8 cellular contexts compared by ENCODE assay signal in the genomic region with DNA sequence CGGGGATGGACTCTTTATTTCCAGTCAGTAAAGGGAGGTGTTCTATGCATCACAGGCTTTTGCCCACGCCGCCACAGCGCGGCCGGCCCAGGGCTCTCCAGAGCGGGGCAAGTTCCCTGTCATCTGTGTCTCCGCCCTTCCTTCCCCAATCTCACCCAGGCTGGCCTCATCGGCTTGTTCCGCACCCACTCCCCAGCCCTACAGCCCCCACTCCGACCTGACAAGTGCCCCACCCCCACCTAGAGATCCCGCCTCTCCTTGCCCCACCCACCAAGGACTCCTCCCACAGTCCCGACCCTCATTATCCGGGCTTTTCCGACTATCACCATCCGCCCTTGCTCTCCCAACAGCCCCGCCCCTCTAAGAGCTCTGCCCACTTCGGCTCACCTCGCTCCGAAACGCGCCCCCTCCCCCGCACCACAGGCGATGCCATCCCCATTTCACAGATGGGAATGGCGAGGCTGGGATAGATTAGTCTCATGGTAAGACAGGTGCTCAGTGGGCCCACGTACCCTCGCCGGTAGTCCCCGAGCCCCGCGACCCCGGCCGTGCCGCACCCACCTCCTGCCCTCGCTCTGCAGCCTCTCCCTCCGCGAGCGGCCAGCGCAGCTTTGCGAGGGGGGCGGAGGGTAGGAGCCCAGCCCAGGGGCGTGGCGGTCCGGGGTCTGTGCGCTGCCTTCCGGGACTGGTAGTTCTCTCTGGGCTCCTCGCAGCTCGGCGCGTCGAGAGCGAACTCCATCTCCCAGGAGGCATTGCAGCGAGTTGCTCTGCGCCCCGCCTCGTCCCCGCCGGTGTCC. TPM values are rescaled to one million over a fixed set of nuclear protein-coding genes. Genes with fewer than 3 reads are reported as not detected.
DNase-seq lines count a peak whose midpoint lies in the region; ATAC-seq and TF ChIP-seq lines count a peak whose summit lies in the region.

A gene with protein sequence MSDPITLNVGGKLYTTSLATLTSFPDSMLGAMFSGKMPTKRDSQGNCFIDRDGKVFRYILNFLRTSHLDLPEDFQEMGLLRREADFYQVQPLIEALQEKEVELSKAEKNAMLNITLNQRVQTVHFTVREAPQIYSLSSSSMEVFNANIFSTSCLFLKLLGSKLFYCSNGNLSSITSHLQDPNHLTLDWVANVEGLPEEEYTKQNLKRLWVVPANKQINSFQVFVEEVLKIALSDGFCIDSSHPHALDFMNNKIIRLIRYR (minus strand): TSS at position 615 of the 797 bp plus-strand sequence. CDS start 14,072 bp downstream, outside the sequence.

- H3K4me3 ChIP-seq in IMR-90 (ENCODE audit: insufficient read depth, low read depth, low read length) (peak within 1 kb of the TSS; percentile 94), OCI-LY7 (ENCODE audit: low read depth, low read length, poor library complexity, severe bottlenecking) (peak within 1 kb of the TSS; percentile 79)

- peak within 1 kb of the TSS; percentile 53 for H3K18ac ChIP-seq in IMR-90 (ENCODE audit: low read depth, low read length)

- H2BK5ac ChIP-seq in IMR-90 (ENCODE audit: low read depth, low read length, poor library complexity, severe bottlenecking): peak within 1 kb of the TSS; percentile 80

- peaks cover 32% of the 10 kb centered on the region for H4K20me1 ChIP-seq in IMR-90 (ENCODE audit: insufficient read depth, low read length)
- H4K20me1 ChIP-seq in OCI-LY7 (ENCODE audit: insufficient read depth, low read length): no peaks in the 10 kb centered on the region

- H2BK120ac ChIP-seq in IMR-90 (ENCODE audit: low read depth, low read length): peak within 1 kb of the TSS; percentile 57

- no peak for TF ChIP-seq RAD21 in IMR-90 (IDR thresholded peaks at IDR 0.05; ENCODE audit: low read length)

- peak within 1 kb of the TSS; percentile 80 for H3K23ac ChIP-seq in IMR-90 (ENCODE audit: low read depth, low read length)

- peak within 1 kb of the TSS; percentile 86 for H4K91ac ChIP-seq in IMR-90 (ENCODE audit: insufficient read depth, low read depth, low read length)

- dilution Hi-C loops in IMR-90 (cut with HindIII; ENCODE audit: low sequenced_read_pairs, unreplicated experiment): no loop called here

- WGBS in IMR-90 (ENCODE audit: extremely low coverage in 2 of 2, insufficient read length in 1 of 2), 2 experiments: 0% methylated on average over 36 of the region's 58 CpGs; no CpG with 5 or more reads in 1 of the 2 experiments

- no TSS peak for BruUV-seq in IMR-90 (replicated peaks; lab: Mats Ljungman, UMichigan)
- no TSS peak for BruUV-seq in OCI-LY7 (replicated peaks; lab: Mats Ljungman, UMichigan)

- peak within 1 kb of the TSS; percentile 59 for H4K5ac ChIP-seq in IMR-90 (ENCODE audit: low read depth, low read length)

- DNase-seq in DMS114 treated with DMSO at 0.1 percent for 48 hours (lab: John Stamatoyannopoulos, UW; ENCODE audit: unreplicated experiment) (peak; percentile 85), IMR-90 (peak; percentile 96), OCI-LY7 (ENCODE audit: low spot score) (peak; percentile 95), activated T-cell treated with anti-CD3 and anti-CD28 coated beads for 24 hours (ENCODE audit: low read depth) (peak; percentile 86), epidermal melanocyte (ENCODE audit: insufficient read length, low spot score) (peak; percentile 98), middle frontal gyrus (ENCODE audit: extremely low spot score, low spot score) (peak; percentile 96)
- DNase-seq in stimulated activated CD8-positive, alpha-beta memory T cell treated with anti-CD3 and anti-CD28 coated beads, Interleukin-2, amount 100 ng/mL, for 1 hour (ENCODE audit: low read depth in 2 of 2): peak; percentile 77 to 82

- peak within 1 kb of the TSS; percentile 80 for H3K9ac ChIP-seq in IMR-90 (ENCODE audit: low read depth, low read length)

- CTCF ChIA-PET in IMR-90 (lab: Yijun Ruan, JAX) (interaction anchor here (0.7 to 1.9 kb wide), 2 partner anchors 39 to 288 kb away, joined by 5 to 6 read pairs; no protein-coding TSS in a partner anchor), OCI-LY7 (lab: Charles Lee; ENCODE audit: unreplicated experiment) (interaction anchor here (0.8 to 1.0 kb wide), 2 partner anchors 40 to 58 kb away, joined by 3 read pairs; no protein-coding TSS in a partner anchor)

- H3K36me3 ChIP-seq in IMR-90 (ENCODE audit: control insufficient read depth, insufficient read depth, low read length) (no peaks in the 10 kb centered on the region), OCI-LY7 (ENCODE audit: insufficient read depth, low read length) (no peaks in the 10 kb centered on the region)

- peaks cover 25% of the 10 kb centered on the region for H3K9me1 ChIP-seq in IMR-90 (ENCODE audit: insufficient read depth, low read length)

- in situ Hi-C loops in IMR-90 (cut with MboI; ENCODE audit: low sequenced_read_pairs): no loop called here

- H3K14ac ChIP-seq in IMR-90 (replicated peaks; ENCODE audit: low read depth, low read length): peak within 1 kb of the TSS; percentile 87

- no peaks in the 10 kb centered on the region for H3K9me2 ChIP-seq in OCI-LY7 (ENCODE audit: insufficient read depth, low read length)

- peak within 1 kb of the TSS; percentile 99 for H2AK9ac ChIP-seq in IMR-90 (replicated peaks; ENCODE audit: low read depth, low read length, poor library complexity)

- peaks cover 51 to 83% of the 10 kb centered on the region in 2 experiments for H3K79me1 ChIP-seq in IMR-90 (ENCODE audit: low read depth in 1 of 2, low read length in 2 of 2)

- peak within 1 kb of the TSS; percentile 92 for H2AK5ac ChIP-seq in IMR-90 (ENCODE audit: low read depth, low read length)

- 0 out of 2 replicates have a peak within 1 kb of the TSS, but pooled peaks have one; percentile 40 for H3K56ac ChIP-seq in IMR-90 (ENCODE audit: extremely low read depth, insufficient read depth, low read length)

- H3K4me2 ChIP-seq in IMR-90 (ENCODE audit: low read depth, low read length) (peak within 1 kb of the TSS; percentile 97), OCI-LY7 (ENCODE audit: low read length) (peak within 1 kb of the TSS; percentile 84)

- no peaks in the 10 kb centered on the region for H3K79me2 ChIP-seq in OCI-LY7 (ENCODE audit: insufficient read depth, low read depth, low read length)

- H3K4ac ChIP-seq in IMR-90 (ENCODE audit: low read depth, low read length): peak within 1 kb of the TSS; percentile 93

- no peak for TF ChIP-seq CTCF in IMR-90 (conservative IDR thresholded peaks at IDR 0.05; ENCODE audit: low read depth, low read length)
- TF ChIP-seq CTCF in OCI-LY7 (conservative IDR thresholded peaks at IDR 0.05; ENCODE audit: low read length): no peak

- no peaks in the 10 kb centered on the region for H3K27me3 ChIP-seq in IMR-90 (ENCODE audit: control insufficient read depth, insufficient read depth, low read length)

- POLR2A ChIA-PET in IMR-90 (lab: Charles Lee; ENCODE audit: unreplicated experiment): no interaction called here
- POLR2A ChIA-PET in OCI-LY7 (lab: Charles Lee): interaction anchor here (0.8 to 2.2 kb wide), 3 partner anchors 37 to 193 kb away, joined by 3 to 5 read pairs (median 4); partner anchors contain the start of gene ALG8

- TF ChIP-seq POLR2A in IMR-90 (IDR thresholded peaks at IDR 0.05; ENCODE audit: low read depth, low read length): peak; percentile 42; the same call in 1 of the 2 replicates

- H3K4me1 ChIP-seq in IMR-90 (ENCODE audit: control insufficient read depth, insufficient read depth, low read length) (peaks cover 16% of the 10 kb centered on the region), OCI-LY7 (ENCODE audit: insufficient read depth, low read length, poor library complexity, severe bottlenecking) (peaks cover 24% of the 10 kb centered on the region)

- peak within 1 kb of the TSS; percentile 85 to 91 for H4K8ac ChIP-seq in IMR-90 (ENCODE audit: low read depth in 2 of 2, low read length in 2 of 2)

- peak within 1 kb of the TSS; percentile 80 for H3K27ac ChIP-seq in IMR-90 (ENCODE audit: insufficient read depth, low read length)
- no peak within 1 kb of the TSS for H3K27ac ChIP-seq in OCI-LY7 (ENCODE audit: low read depth, low read length, poor library complexity, severe bottlenecking)

- H2BK15ac ChIP-seq in IMR-90 (ENCODE audit: low read depth, low read length): no peak within 1 kb of the TSS

- peak; percentile 93 for ATAC-seq in GM21529 (IDR thresholded peaks at IDR 0.05; ENCODE audit: unreplicated experiment)
- ATAC-seq in IMR-90 (ENCODE audit: low read depth): peak; percentile 95

- no peaks in the 10 kb centered on the region for H3K9me3 ChIP-seq in IMR-90 (ENCODE audit: control insufficient read depth, insufficient read depth, low read length)
- no peaks in the 10 kb centered on the region for H3K9me3 ChIP-seq in OCI-LY7 (ENCODE audit: low read length)

- 0 out of 2 replicates have a peak within 1 kb of the TSS, but pooled peaks have one; percentile 39 for H2BK20ac ChIP-seq in IMR-90 (ENCODE audit: low read depth, low read length)

- H2AFZ ChIP-seq in IMR-90 (replicated peaks; ENCODE audit: low read length, poor library complexity) (peak within 1 kb of the TSS; percentile 97), OCI-LY7 (ENCODE audit: low read length) (peak within 1 kb of the TSS; percentile 83)

- intact Hi-C loops in IMR-90 (cut with micrococcal nuclease): loop anchor here (2.0 kb wide), 1 partner anchor 25 kb away; no protein-coding TSS in a partner anchor
- intact Hi-C loops in OCI-LY7 (cut with micrococcal nuclease; ENCODE audit: unreplicated experiment): loop anchor here (1.0 to 2.0 kb wide), 3 partner anchors 35 to 193 kb away; partner anchors contain the start of genes ALG8 and INTS4

TF ChIP-seq in IMR-90, 13 proteins besides CTCF, POLR2A, EP300 and RAD21 (continues in another document):
- TF ChIP-seq FOS (IDR thresholded peaks at IDR 0.05; ENCODE audit: low read depth, low read length) (no peak), SMC3 (IDR thresholded peaks at IDR 0.05; ENCODE audit: low read depth, low read length) (no peak), CHD1 (IDR thresholded peaks at IDR 0.05; ENCODE audit: low read depth, low read length) (no peak), NFE2L2 (IDR thresholded peaks at IDR 0.05; ENCODE audit: low read depth, low read length) (no peak), RCOR1 (IDR thresholded peaks at IDR 0.05; ENCODE audit: insufficient replicate concordance, low read length) (peak; percentile 98), ELK1 (IDR thresholded peaks at IDR 0.05; ENCODE audit: borderline replicate concordance, low read depth, low read length) (no peak)

RNA-seq across cellular contexts. Expression of the gene that starts here (rescaled TPM):
- total RNA-seq in IMR-90 (2012; rRNA removed): 12.2 and 12.5 TPM in 2 replicates
- polyA plus RNA-seq in IMR-90 (2012; rRNA removed): 12.2 TPM in 2 replicates
- 7.1 and 14.7 TPM in 2 replicates for polyA plus RNA-seq in IMR-90 (2012; cell fraction: cytosol; rRNA removed)
- polyA plus RNA-seq in IMR-90 (2012; cell fraction: nucleus; rRNA removed; ENCODE audit: low replicate concordance): 7.7 and 13.5 TPM in 2 replicates
- 1.5 and 2.8 TPM in 2 replicates for total RNA-seq in OCI-LY7 (2014; rRNA removed; shearing (Covaris generic))
- 2.5 and 2.7 TPM in 2 replicates for total RNA-seq in OCI-LY7 (2022)
